In genomic region chr2:10285578-10286198, GRCh38 we compare ENCODE assay signal across 8 cellular contexts. TPM values are rescaled to one million over a fixed set of nuclear protein-coding genes. Genes with fewer than 3 reads are reported as not detected.
A peak's percentile ranks its signal among the peaks of the same experiment; 100 is the strongest.
DNase-seq lines count a peak whose midpoint lies in the region; ATAC-seq, FAIRE-seq and TF ChIP-seq lines count a peak whose summit lies in the region.

No MANE protein-coding gene starts in this region.

- H3K4me3 ChIP-seq in colonic mucosa = no peak overlapping the region

- FAIRE-seq in urothelium cell line (lab: Jason Lieb, UNC) = peak; percentile 93

- peak overlapping the region; percentile 13 for H3K27ac ChIP-seq in colonic mucosa

- H3K9ac ChIP-seq in colonic mucosa (ENCODE audit: low read depth in 2 of 2, low read length in 2 of 2) = no peak overlapping the region

- H3K9me3 ChIP-seq in colonic mucosa = no peaks in the 10 kb centered on the region

- ATAC-seq in HG03571 (IDR thresholded peaks at IDR 0.05; ENCODE audit: unreplicated experiment) = no peak

- H3K36me3 ChIP-seq in colonic mucosa = no peaks in the 10 kb centered on the region

- no peak for TF ChIP-seq CTCF in colonic mucosa (IDR thresholded peaks at IDR 0.05)

- intact Hi-C loops in colonic mucosa (cut with DNase I) = no loop called here

- H3K4me1 ChIP-seq in colonic mucosa = no peaks in the 10 kb centered on the region

- H3K27me3 ChIP-seq in colonic mucosa = no peaks in the 10 kb centered on the region

- DNase-seq in DMS153 treated with DMSO at 0.1 percent for 48 hours (lab: John Stamatoyannopoulos, UW; ENCODE audit: unreplicated experiment) (peak; percentile 51), NCI-H460 (ENCODE audit: extremely low read depth, low read depth) (peak; percentile 82), colonic mucosa (peak; percentile 53), lung microvascular endothelial cell (ENCODE audit: low read depth in 2 of 2) (peak; percentile 59 to 79), urothelium cell line (ENCODE audit: low spot score) (peak; percentile 88), RKO (ENCODE audit: low spot score) (no peak)
- no peak for DNase-seq in stimulated activated CD4-positive, alpha-beta T cell treated with anti-CD3 and anti-CD28 coated beads, Interleukin-2, amount 100 ng/mL, for 24 hours

RNA-seq across cellular contexts. Expression of gene HPCAL1, which starts 17.0 kb away (rescaled TPM):
- 189 and 215 TPM in 2 replicates for total RNA-seq in NCI-H460 (2014; rRNA removed; shearing (Covaris generic))
- polyA plus RNA-seq in NCI-H460 (2014; cell fraction: nucleus; rRNA removed) = 185 and 207 TPM in 2 replicates
- 10 to 100 TPM; 64.5 to 85.7 TPM for total RNA-seq in colonic mucosa
- total RNA-seq in lung microvascular endothelial cell = 33.7 and 33.8 TPM in 2 replicates

Comparison
In these comparisons a context has a peak if more than half of its experiments do, and no peak if none do; other contexts are left out.
1. DNase-seq: peak in DMS153 treated with DMSO at 0.1 percent for 48 hours (single experiment), NCI-H460 (single experiment), colonic mucosa (single experiment), lung microvascular endothelial cell (2 of 2) and urothelium cell line (single experiment); none in RKO (single experiment) and stimulated activated CD4-positive, alpha-beta T cell treated with anti-CD3 and anti-CD28 coated beads, Interleukin-2, amount 100 ng/mL, for 24 hours (0 of 2).